ENCODE assay signal across 8 cellular contexts in genomic region chr5:175444060-175444904, GRCh38. TPM values are rescaled to one million over a fixed set of nuclear protein-coding genes. Genes with fewer than 3 reads are reported as not detected.
DNase-seq lines count a peak whose midpoint lies in the region; FAIRE-seq and TF ChIP-seq lines count a peak whose summit lies in the region.

Gene DRD1 (minus strand): TSS chr5:175444182. CDS start chr5:175443099, 1,083 bp downstream.

- peak; percentile 97 for TF ChIP-seq CTCF in progenitor cell of endocrine pancreas (IDR thresholded peaks at IDR 0.05; ENCODE audit: unreplicated experiment)
- TF ChIP-seq CTCF in uterus (IDR thresholded peaks at IDR 0.05), result peak; percentile 31 to 54 (median 36)

- H3K36me3 Mint-ChIP-seq in progenitor cell of endocrine pancreas (ENCODE audit: insufficient read depth), result no peaks in the 10 kb centered on the region

- H3K27me3 ChIP-seq in uterus, result no peaks in the 10 kb centered on the region

- no peak for FAIRE-seq in frontal cortex (lab: Jason Lieb, UNC)

- DNase-seq in NCI-H2227 (lab: John Stamatoyannopoulos, UW; ENCODE audit: unreplicated experiment) (peak; percentile 30), NCI-H2227 treated with DMSO at 0.1 percent for 48 hours (lab: John Stamatoyannopoulos, UW) (no peak), NCI-H69 (lab: John Stamatoyannopoulos, UW) (peak; percentile 68), frontal cortex (ENCODE audit: low spot score in 2 of 2) (peak; percentile 76 to 81), progenitor cell of endocrine pancreas (ENCODE audit: low spot score, unreplicated experiment) (peak; percentile 64), uterus (no peak), occipital lobe (lab: John Stamatoyannopoulos, UW) (no peak)
- peak; percentile 33 for DNase-seq in activated T-helper 9 cell treated with anti-CD3 and anti-CD28 coated beads, Interleukin-2, amount 50 U/mL, for 16 hours (ENCODE audit: low read depth)

- peaks cover 77% of the 10 kb centered on the region for H3K27me3 Mint-ChIP-seq in progenitor cell of endocrine pancreas

- H3K36me3 ChIP-seq in uterus, result no peaks in the 10 kb centered on the region

- peak within 1 kb of the TSS; percentile 61 for H3K4me3 Mint-ChIP-seq in progenitor cell of endocrine pancreas (ENCODE audit: low read depth)

- no peaks in the 10 kb centered on the region for H3K9me3 ChIP-seq in uterus

- no peak for TF ChIP-seq POLR2A in uterus (IDR thresholded peaks at IDR 0.05)

- H3K4me1 ChIP-seq in uterus, result no peaks in the 10 kb centered on the region

- no peak within 1 kb of the TSS for H3K27ac ChIP-seq in uterus

- no peak within 1 kb of the TSS for H3K4me3 ChIP-seq in uterus

- no peaks in the 10 kb centered on the region for H3K9me3 Mint-ChIP-seq in progenitor cell of endocrine pancreas (ENCODE audit: low read depth)

- intact Hi-C loops in uterus (cut with DNase I; ENCODE audit: low total_unique reads), result no loop called here

- H3K4me1 Mint-ChIP-seq in progenitor cell of endocrine pancreas (ENCODE audit: low read depth), result no peaks in the 10 kb centered on the region

- no peak within 1 kb of the TSS for H3K27ac Mint-ChIP-seq in progenitor cell of endocrine pancreas

RNA-seq across cellular contexts. Expression of gene DRD1, which starts in this region (rescaled TPM):
- total RNA-seq in frontal cortex (18.3 TPM), progenitor cell of endocrine pancreas (not detected in 2 replicates), uterus (under 1 TPM in 1 of 4 donors, not detected in 3; 0.82 TPM), occipital lobe (6.1 TPM)

Comparison
In these comparisons a context has a peak if more than half of its experiments do, and no peak if none do; other contexts are left out.
1. DNase-seq: peak in NCI-H2227 (single experiment), NCI-H69 (single experiment), activated T-helper 9 cell treated with anti-CD3 and anti-CD28 coated beads, Interleukin-2, amount 50 U/mL, for 16 hours (single experiment) and frontal cortex (2 of 2); none in NCI-H2227 treated with DMSO at 0.1 percent for 48 hours (single experiment), uterus (0 of 2) and occipital lobe (single experiment).
2. Peak in DNase-seq in progenitor cell of endocrine pancreas; RNA of the gene not detected or under 1 TPM.